ENCODE assay signal across 8 cellular contexts in the genomic region with DNA sequence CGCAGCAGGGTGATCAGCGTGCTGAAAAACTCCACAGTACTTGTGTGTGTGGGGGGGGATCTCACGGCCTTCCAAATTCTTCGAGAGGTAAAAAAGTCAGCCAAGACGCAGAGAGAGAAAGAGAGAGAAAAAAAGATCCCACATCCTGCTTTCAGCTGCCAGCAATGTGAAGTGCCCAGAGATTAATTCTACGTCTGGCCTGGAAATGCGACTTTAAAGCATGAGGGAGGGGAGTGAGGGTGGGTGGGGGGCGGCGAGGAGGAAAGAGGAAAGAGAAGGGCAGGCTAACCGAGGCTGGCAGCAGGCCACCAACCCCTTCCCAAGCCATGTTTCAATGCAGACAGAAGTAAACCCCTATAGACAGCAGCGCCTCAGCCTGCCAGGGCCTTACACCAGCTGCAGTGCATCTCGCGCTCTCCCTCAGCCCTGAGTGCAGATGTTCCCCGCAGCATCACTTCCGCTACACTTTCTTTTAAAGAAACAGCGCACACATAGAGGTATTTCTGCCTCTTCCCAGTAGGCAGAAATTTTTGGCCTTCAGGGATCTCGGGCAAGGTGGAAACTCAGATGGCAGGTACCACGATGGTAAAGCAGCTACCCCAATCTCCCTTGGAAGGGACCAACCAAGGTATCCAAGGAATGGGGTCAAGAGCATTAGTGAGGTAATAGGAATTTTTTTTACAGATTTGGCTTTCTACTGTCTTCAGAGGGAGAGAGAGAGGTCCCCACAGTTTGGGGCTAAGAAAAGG.
DNase-seq lines count a peak whose midpoint lies in the region; ATAC-seq and TF ChIP-seq lines count a peak whose summit lies in the region.

No MANE protein-coding gene starts in this region.

- H3K27me3 Mint-ChIP-seq in MCF 10A (ENCODE audit: insufficient read depth, unreplicated experiment) (no peaks in the 10 kb centered on the region), chondrocyte (ENCODE audit: low read depth) (no peaks in the 10 kb centered on the region)

- BruUV-seq in MCF 10A (replicated peaks; lab: Mats Ljungman, UMichigan), result no TSS peak

- DNase-seq in breast epithelium (ENCODE audit: low spot score in 2 of 2) (peak in 1 of 2 donors; percentile 53), MCF 10A (ENCODE audit: unreplicated experiment) (no peak), chondrocyte (ENCODE audit: low spot score) (no peak), medulla oblongata (ENCODE audit: extremely low spot score) (peak; percentile 76), NCI-H2171 (lab: John Stamatoyannopoulos, UW) (no peak)
- DNase-seq in activated CD4-positive, CD25-positive, alpha-beta regulatory T cell treated with anti-CD3 and anti-CD28 coated beads, Interleukin-2, amount 50 U/mL, for 72 hours, result peak; percentile 55
- peak; percentile 35 to 42 for DNase-seq in stimulated activated CD8-positive, alpha-beta memory T cell treated with anti-CD3 and anti-CD28 coated beads, Interleukin-4, amount 100 ng/mL, for 4 hours (ENCODE audit: low read depth in 2 of 2, low spot score in 1 of 2)

- intact Hi-C loops in breast epithelium (cut with DNase I; ENCODE audit: low total_unique reads), result loop anchor here (1.0 kb wide), 1 partner anchor 20 kb away; no protein-coding TSS in a partner anchor
- intact Hi-C loops in MCF 10A (cut with micrococcal nuclease), result no loop called here

- H3K4me3 Mint-ChIP-seq in MCF 10A (ENCODE audit: unreplicated experiment), result no peak overlapping the region
- H3K4me3 Mint-ChIP-seq in chondrocyte (ENCODE audit: unreplicated experiment), result peak overlapping the region; percentile 66

- H3K4me3 ChIP-seq in breast epithelium, result peak overlapping the region; percentile 4 to 58 (median 27)

- ATAC-seq in HG03354 (IDR thresholded peaks at IDR 0.05; ENCODE audit: poor library complexity, severe bottlenecking, unreplicated experiment), result peak; percentile 91

- H3K4me1 ChIP-seq in breast epithelium, result peaks cover 0 to 17% of the 10 kb centered on the region in 2 donors

- H3K9me3 Mint-ChIP-seq in MCF 10A (ENCODE audit: unreplicated experiment), result no peaks in the 10 kb centered on the region
- H3K9me3 Mint-ChIP-seq in chondrocyte (ENCODE audit: low read depth), result no peaks in the 10 kb centered on the region

- POLR2A ChIA-PET in MCF 10A (lab: Yijun Ruan, JAX), result no interaction called here

- no peak for TF ChIP-seq POLR2A in breast epithelium (IDR thresholded peaks at IDR 0.05)

- TF ChIP-seq CTCF in breast epithelium (IDR thresholded peaks at IDR 0.05) (no peak), MCF 10A (IDR thresholded peaks at IDR 0.05; ENCODE audit: unreplicated experiment) (no peak), chondrocyte (IDR thresholded peaks at IDR 0.05) (peak; percentile 16)

- H3K4me1 Mint-ChIP-seq in MCF 10A (ENCODE audit: insufficient read depth, unreplicated experiment) (peaks cover 7% of the 10 kb centered on the region), chondrocyte (ENCODE audit: low read depth) (peaks cover 50% of the 10 kb centered on the region)

- H3K27ac Mint-ChIP-seq in MCF 10A (ENCODE audit: low read depth, unreplicated experiment), result no peak overlapping the region
- peak overlapping the region; percentile 96 for H3K27ac Mint-ChIP-seq in chondrocyte (ENCODE audit: unreplicated experiment)

- no peaks in the 10 kb centered on the region for H3K27me3 ChIP-seq in breast epithelium

- CTCF ChIA-PET in MCF 10A (lab: Yijun Ruan, JAX), result interaction anchor here (1.0 kb wide), 1 partner anchor 11 kb away, joined by 3 read pairs; no protein-coding TSS in a partner anchor

- no peaks in the 10 kb centered on the region for H3K9me3 ChIP-seq in breast epithelium

- H3K36me3 Mint-ChIP-seq in MCF 10A (ENCODE audit: insufficient read depth, unreplicated experiment), result peaks cover 9% of the 10 kb centered on the region
- H3K36me3 Mint-ChIP-seq in chondrocyte (ENCODE audit: low read depth), result peaks cover 4% of the 10 kb centered on the region

- peak overlapping the region; percentile 76 to 91 for H3K27ac ChIP-seq in breast epithelium

- H3K36me3 ChIP-seq in breast epithelium, result no peaks in the 10 kb centered on the region

Comparison
In these comparisons a context has a peak if more than half of its experiments do, and no peak if none do; other contexts are left out.
1. DNase-seq: peak in activated CD4-positive, CD25-positive, alpha-beta regulatory T cell treated with anti-CD3 and anti-CD28 coated beads, Interleukin-2, amount 50 U/mL, for 72 hours (single experiment), medulla oblongata (single experiment) and stimulated activated CD8-positive, alpha-beta memory T cell treated with anti-CD3 and anti-CD28 coated beads, Interleukin-4, amount 100 ng/mL, for 4 hours (2 of 2); none in MCF 10A (single experiment), chondrocyte (single experiment) and NCI-H2171 (single experiment).